22 cellular contexts compared by ENCODE assay signal in the genomic region with DNA sequence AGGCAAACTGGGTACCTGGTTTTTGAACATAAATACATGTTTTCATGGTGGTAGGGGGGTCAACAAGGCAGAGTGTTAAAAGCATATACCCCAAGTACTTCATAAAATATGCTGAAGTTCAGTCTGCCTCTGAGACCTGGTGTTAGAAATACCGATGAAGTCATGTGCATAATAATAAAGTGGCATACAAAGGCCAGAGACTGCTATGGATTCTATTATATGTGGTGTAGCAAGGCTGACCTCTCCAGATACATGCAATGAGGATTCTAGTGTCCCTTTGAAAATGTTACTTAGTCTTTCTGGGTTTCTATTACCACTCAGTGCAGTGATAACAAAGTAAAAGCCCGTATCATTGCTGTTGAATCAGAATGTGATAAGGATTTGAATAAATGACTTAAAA.
DNase-seq lines count a peak whose midpoint lies in the region; ATAC-seq, FAIRE-seq and TF ChIP-seq lines count a peak whose summit lies in the region.
"Had no signal": no experiment of that assay in that cellular context is flagged by ENCODE, and none has a peak within 500 bp of the region (broad histone marks: within the 10 kb centered on the region; RNA-seq: fewer than 3 reads in every experiment).

No MANE protein-coding gene starts in this region.

- no peaks in the 10 kb centered on the region for H3K9me3 ChIP-seq in SK-N-SH
- no peaks in the 10 kb centered on the region for H3K9me3 ChIP-seq in endodermal cell (ENCODE audit: control insufficient read depth, low read length)
- H3K9me3 ChIP-seq in neural progenitor cell (ENCODE audit: low read depth): no peaks in the 10 kb centered on the region
- H3K9me3 ChIP-seq: BLaER1 had no signal

- H3K4me1 ChIP-seq in SK-N-SH (ENCODE audit: control insufficient read depth in 1 of 2, insufficient read depth in 2 of 2, low read depth in 1 of 2, low read length in 1 of 2) (peaks cover 3 to 13% of the 10 kb centered on the region in 2 experiments; a peak in 2 of 4 replicates), endodermal cell (ENCODE audit: control insufficient read depth, insufficient read depth, low read length) (no peaks in the 10 kb centered on the region), neural progenitor cell (peaks cover 2% of the 10 kb centered on the region)
- H3K4me1 ChIP-seq: BLaER1, Caco-2 had no signal

- H2AFZ ChIP-seq in SK-N-SH (ENCODE audit: low read depth) (no peak overlapping the region), neural progenitor cell (replicated peaks) (peak overlapping the region; percentile 14)
- H2AFZ ChIP-seq: GM23248 had no signal

- no peak overlapping the region for H3K9ac ChIP-seq in SK-N-SH
- H3K9ac ChIP-seq in endodermal cell (ENCODE audit: extremely low read depth, low read length, poor library complexity, severe bottlenecking): no peak overlapping the region
- no peak overlapping the region for H3K9ac ChIP-seq in neural progenitor cell
- H3K9ac ChIP-seq: BLaER1, GM23248 had no signal

- H3K27me3 Mint-ChIP-seq in endodermal cell (ENCODE audit: insufficient read depth) (no peaks in the 10 kb centered on the region), neural progenitor cell (ENCODE audit: insufficient read depth, low read depth) (peaks cover 5% of the 10 kb centered on the region)
- H3K27me3 Mint-ChIP-seq: B cell; CD4-positive, CD25-positive, alpha-beta regulatory T cell had no signal

- H3K79me2 ChIP-seq in SK-N-SH (ENCODE audit: insufficient read depth) (no peaks in the 10 kb centered on the region), neural progenitor cell (ENCODE audit: low read depth) (no peaks in the 10 kb centered on the region)

- H3K36me3 Mint-ChIP-seq in endodermal cell (ENCODE audit: low read depth) (peaks cover 4% of the 10 kb centered on the region), neural progenitor cell (peaks cover 1% of the 10 kb centered on the region)
- H3K36me3 Mint-ChIP-seq: CD4-positive, CD25-positive, alpha-beta regulatory T cell; CD8-positive, alpha-beta T cell had no signal

- H3F3A ChIP-seq in SK-N-SH (replicated peaks; ENCODE audit: insufficient read depth) (peaks cover 8% of the 10 kb centered on the region), neural progenitor cell (ENCODE audit: low read depth) (no peaks in the 10 kb centered on the region)

- H3K4me3 Mint-ChIP-seq in endodermal cell (no peak overlapping the region), neural progenitor cell (no peak overlapping the region)
- H3K4me3 Mint-ChIP-seq: B cell; CD4-positive, CD25-positive, alpha-beta regulatory T cell; CD8-positive, alpha-beta T cell; H9 had no signal

- peak; percentile 11 for FAIRE-seq in GM19239 (lab: Jason Lieb, UNC)
- FAIRE-seq: G401.6, GM12892, H1 had no signal

- DNase-seq in SK-N-SH (no peak), GM19239 (ENCODE audit: insufficient read length, low spot score) (no peak), endodermal cell (no peak), neural progenitor cell (ENCODE audit: low spot score) (no peak), NCI-H2029 (lab: John Stamatoyannopoulos, UW) (no peak), H7 (no peak)
- DNase-seq: Caco-2; CD4-positive, CD25-positive, alpha-beta regulatory T cell; CD8-positive, alpha-beta T cell; DMS153; DND-41; GM23248; H9 had no signal

- H3K36me3 ChIP-seq in SK-N-SH (replicated peaks in 1 of 2; ENCODE audit: control insufficient read depth in 1 of 2, insufficient read depth in 2 of 2, low read length in 1 of 2) (no peaks in the 10 kb centered on the region), endodermal cell (ENCODE audit: control insufficient read depth, insufficient read depth, low read length) (no peaks in the 10 kb centered on the region), neural progenitor cell (no peaks in the 10 kb centered on the region), H7 (replicated peaks; ENCODE audit: control insufficient read depth, insufficient read depth, low read length) (no peaks in the 10 kb centered on the region)
- H3K36me3 ChIP-seq: BLaER1 had no signal

- CTCF ChIA-PET in SK-N-SH (lab: Yijun Ruan, JAX): interaction anchor here (2.2 kb wide), 1 partner anchor 178 kb away, joined by 6 read pairs; no protein-coding TSS in a partner anchor

- no peaks in the 10 kb centered on the region for H3K27me3 ChIP-seq in SK-N-SH (ENCODE audit: insufficient read depth)
- H3K27me3 ChIP-seq in endodermal cell (ENCODE audit: control insufficient read depth, insufficient read depth, low read length, poor library complexity, severe bottlenecking): no peaks in the 10 kb centered on the region
- H3K27me3 ChIP-seq in neural progenitor cell: no peaks in the 10 kb centered on the region
- H3K27me3 ChIP-seq in H7 (ENCODE audit: control insufficient read depth, insufficient read depth, low read length): no peaks in the 10 kb centered on the region
- H3K27me3 ChIP-seq: BLaER1 had no signal

- TF ChIP-seq CTCF in SK-N-SH (IDR thresholded peaks at IDR 0.05) (no peak), endodermal cell (conservative IDR thresholded peaks at IDR 0.05) (no peak), neural progenitor cell (IDR thresholded peaks at IDR 0.05) (no peak)

- H3K27ac Mint-ChIP-seq in endodermal cell (no peak overlapping the region), neural progenitor cell (peak overlapping the region; percentile 68)
- H3K27ac Mint-ChIP-seq: B cell; CD8-positive, alpha-beta T cell; H9 had no signal

- H3K4me1 Mint-ChIP-seq in endodermal cell (peaks cover 20% of the 10 kb centered on the region), neural progenitor cell (peaks cover 36% of the 10 kb centered on the region)
- H3K4me1 Mint-ChIP-seq: CD4-positive, CD25-positive, alpha-beta regulatory T cell had no signal

- no peaks in the 10 kb centered on the region for H4K20me1 ChIP-seq in SK-N-SH (ENCODE audit: insufficient read depth)
- no peaks in the 10 kb centered on the region for H4K20me1 ChIP-seq in neural progenitor cell (ENCODE audit: low read depth)
- H4K20me1 ChIP-seq: BLaER1 had no signal

- no peak for TF ChIP-seq EP300 in SK-N-SH (IDR thresholded peaks at IDR 0.05; ENCODE audit: borderline replicate concordance in 1 of 2, low read depth in 1 of 2, low read length in 1 of 2)

- peaks cover 3% of the 10 kb centered on the region for H3K9me3 Mint-ChIP-seq in endodermal cell
- H3K9me3 Mint-ChIP-seq in neural progenitor cell: peaks cover 13% of the 10 kb centered on the region

- ATAC-seq in SK-N-SH treated with all-trans-retinoic acid at 6 μM for 48 hours: no peak
- ATAC-seq: CD8-positive, alpha-beta T cell; HCT116 had no signal

- H3K27ac ChIP-seq in SK-N-SH (ENCODE audit: low read depth in 2 of 2, low read length in 1 of 2) (peak overlapping the region; percentile 79 to 85; a peak in 1 of 4 replicates), endodermal cell (ENCODE audit: low read depth, low read length) (peak overlapping the region; percentile 16), neural progenitor cell (no peak overlapping the region)
- H3K27ac ChIP-seq: 22Rv1, BLaER1, C4-2B, GM23248 had no signal

- no peak overlapping the region for H3K4me2 ChIP-seq in SK-N-SH
- no peak overlapping the region for H3K4me2 ChIP-seq in neural progenitor cell
- H3K4me2 ChIP-seq: BLaER1 had no signal

- 84% methylated on average over 2 of the region's 2 CpGs for WGBS in SK-N-SH (ENCODE audit: low lambda C conversion rate)
- WGBS in endodermal cell (ENCODE audit: insufficient coverage in 1 of 2, insufficient read length in 1 of 2), 2 experiments: 80 to 90% methylated on average over 2 of the region's 2 CpGs

- POLR2A ChIA-PET in SK-N-SH (lab: Yijun Ruan, JAX): interaction anchor here (1.7 to 2.0 kb wide), 2 partner anchors 176 to 495 kb away, joined by 5 to 21 read pairs; no protein-coding TSS in a partner anchor

- H3K4me3 ChIP-seq in SK-N-SH (ENCODE audit: low read depth in 2 of 2, low read length in 1 of 2) (no peak overlapping the region), endodermal cell (ENCODE audit: low read length) (no peak overlapping the region), neural progenitor cell (no peak overlapping the region), H7 (ENCODE audit: insufficient read depth, low read depth, low read length) (no peak overlapping the region)
- H3K4me3 ChIP-seq: BLaER1, GM23248 had no signal

- no peaks in the 10 kb centered on the region for H3K9me2 ChIP-seq in SK-N-SH

- TF ChIP-seq RAD21 in SK-N-SH (IDR thresholded peaks at IDR 0.05; ENCODE audit: low read length): no peak; the same call in 1 of the 2 replicates

TF ChIP-seq in SK-N-SH, 30 proteins besides CTCF, POLR2A, EP300 and RAD21 (continues in another document):
- no peak for TF ChIP-seq CHD2 (IDR thresholded peaks at IDR 0.05; ENCODE audit: low read length, partially characterized antibody)

TF ChIP-seq in SK-N-SH treated with all-trans-retinoic acid at 6 μM for 48 hours, 23 proteins besides CTCF, POLR2A, EP300 and RAD21:
- TF ChIP-seq PPARA (CRISPR knock-in tag; IDR thresholded peaks at IDR 0.05; ENCODE audit: borderline replicate concordance) (no peak), RARB (CRISPR knock-in tag; IDR thresholded peaks at IDR 0.05) (no peak), ESRRG (CRISPR knock-in tag; IDR thresholded peaks at IDR 0.05) (no peak), ZNF565 (CRISPR knock-in tag; conservative IDR thresholded peaks at IDR 0.05; ENCODE audit: low read depth) (no peak), BACH2 (CRISPR knock-in tag; IDR thresholded peaks at IDR 0.05; ENCODE audit: borderline replicate concordance) (no peak)
